Comparison of ENCODE assay signal across 8 cellular contexts in the genomic region with DNA sequence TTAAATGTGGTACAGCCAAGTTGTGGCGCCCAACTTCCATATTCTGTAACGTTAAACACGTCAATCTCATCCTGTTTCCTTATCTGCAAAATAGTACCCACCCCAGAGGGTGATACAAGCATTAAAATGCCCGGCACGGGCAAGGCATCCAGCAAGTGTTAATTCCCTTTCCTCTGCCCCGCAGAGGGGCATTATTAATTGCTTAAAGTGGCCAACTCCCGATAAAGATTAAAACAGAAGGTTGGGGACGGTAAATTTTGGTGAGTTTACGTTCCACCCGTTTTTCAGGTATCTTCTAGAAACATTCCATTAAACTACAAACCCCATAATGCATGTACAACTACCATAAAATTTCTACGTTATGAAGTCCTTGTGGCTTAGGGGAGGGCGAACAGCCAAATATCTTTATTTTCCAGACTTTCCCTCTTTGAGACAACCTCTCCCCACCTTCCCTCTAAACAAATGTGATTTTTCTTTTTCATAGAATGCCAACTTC. TPM values are rescaled to one million over a fixed set of nuclear protein-coding genes. Genes with fewer than 3 reads are reported as not detected.
DNase-seq lines count a peak whose midpoint lies in the region; ATAC-seq, FAIRE-seq and TF ChIP-seq lines count a peak whose summit lies in the region.

No MANE protein-coding gene starts in this region.

- peak overlapping the region; percentile 87 for H3K4me3 ChIP-seq in left ventricle myocardium inferior
- H3K4me3 ChIP-seq in SJCRH30, result peak overlapping the region; percentile 82
- peak overlapping the region; percentile 99 for H3K4me3 ChIP-seq in choroid plexus epithelial cell (ENCODE audit: low read depth, low read length)
- H3K4me3 ChIP-seq in aorta (ENCODE audit: low read length in 2 of 2), result peak overlapping the region; percentile 43 to 75

- ATAC-seq in Right ventricle myocardium inferior (no peak), aorta (ENCODE audit: low FRiP score) (no peak)

- TF ChIP-seq CTCF in left ventricle myocardium inferior (IDR thresholded peaks at IDR 0.05; ENCODE audit: borderline replicate concordance), result no peak
- TF ChIP-seq CTCF in choroid plexus epithelial cell (conservative IDR thresholded peaks at IDR 0.05; ENCODE audit: low read depth, low read length), result no peak
- no peak for TF ChIP-seq CTCF in mesothelial cell of epicardium (IDR thresholded peaks at IDR 0.05; ENCODE audit: unreplicated experiment)

- H3K36me3 Mint-ChIP-seq in mesothelial cell of epicardium, result no peaks in the 10 kb centered on the region

- WGBS in aorta, 2 donors, result 2% methylated on average over 12 of the region's 12 CpGs

- peaks cover 21% of the 10 kb centered on the region for H3K4me1 Mint-ChIP-seq in mesothelial cell of epicardium

- peak overlapping the region; percentile 91 for H3K4me3 Mint-ChIP-seq in mesothelial cell of epicardium

- FAIRE-seq in urothelium cell line (lab: Jason Lieb, UNC), result no peak

- peak overlapping the region; percentile 99 for H3K27ac Mint-ChIP-seq in mesothelial cell of epicardium

- no peaks in the 10 kb centered on the region for H3K27me3 ChIP-seq in left ventricle myocardium inferior (ENCODE audit: low read depth)
- H3K27me3 ChIP-seq in SJCRH30, result no peaks in the 10 kb centered on the region
- no peaks in the 10 kb centered on the region for H3K27me3 ChIP-seq in aorta (ENCODE audit: control insufficient read depth in 1 of 2, insufficient read depth in 2 of 2, low read length in 1 of 2)

- H3K9me3 Mint-ChIP-seq in mesothelial cell of epicardium, result no peaks in the 10 kb centered on the region

- peaks cover 48% of the 10 kb centered on the region for H3K4me1 ChIP-seq in left ventricle myocardium inferior
- H3K4me1 ChIP-seq in SJCRH30, result peaks cover 9% of the 10 kb centered on the region
- H3K4me1 ChIP-seq in aorta (ENCODE audit: control insufficient read depth in 1 of 2, insufficient read depth in 2 of 2, low read length in 2 of 2), result no peaks in the 10 kb centered on the region

- peak overlapping the region; percentile 97 for H3K27ac ChIP-seq in left ventricle myocardium inferior (replicated peaks)
- H3K27ac ChIP-seq in SJCRH30, result no peak overlapping the region; the same call in 1 of the 2 replicates
- H3K27ac ChIP-seq in aorta (ENCODE audit: low read depth in 1 of 2, low read length in 2 of 2), result no peak overlapping the region

- DNase-seq in left ventricle myocardium inferior, result no peak
- DNase-seq in Right ventricle myocardium inferior (ENCODE audit: missing footprints), result no peak
- peak in 1 of 2 experiments; percentile 28 for DNase-seq in SJCRH30
- peak; percentile 50 for DNase-seq in choroid plexus epithelial cell (ENCODE audit: low read depth)
- no peak for DNase-seq in mesothelial cell of epicardium (ENCODE audit: low spot score in 2 of 2, unreplicated experiment in 2 of 2)
- no peak for DNase-seq in aorta
- no peak for DNase-seq in urothelium cell line (ENCODE audit: low spot score)
- no peak for DNase-seq in NCI-H1930 (lab: John Stamatoyannopoulos, UW)

- no peaks in the 10 kb centered on the region for H3K27me3 Mint-ChIP-seq in mesothelial cell of epicardium (ENCODE audit: low read depth)

- intact Hi-C loops in left ventricle myocardium inferior (cut with micrococcal nuclease), result no loop called here
- intact Hi-C loops in Right ventricle myocardium inferior (cut with DNase I), result loop anchor here (2.0 to 5.0 kb wide), 3 partner anchors 35 to 264 kb away; a partner anchor contains a TSS
- intact Hi-C loops in aorta (cut with DNase I), result loop anchor here (1.0 to 5.0 kb wide), 3 partner anchors 45 to 262 kb away; a partner anchor contains a TSS

- H3K9me3 ChIP-seq in left ventricle myocardium inferior (replicated peaks), result no peaks in the 10 kb centered on the region
- H3K9me3 ChIP-seq in SJCRH30 (replicated peaks), result no peaks in the 10 kb centered on the region
- no peaks in the 10 kb centered on the region for H3K9me3 ChIP-seq in aorta (ENCODE audit: control insufficient read depth, low read length)

- no peaks in the 10 kb centered on the region for H3K36me3 ChIP-seq in left ventricle myocardium inferior
- H3K36me3 ChIP-seq in SJCRH30, result peaks cover 14% of the 10 kb centered on the region
- H3K36me3 ChIP-seq in aorta (ENCODE audit: control insufficient read depth in 1 of 2, insufficient read depth in 2 of 2, low read length in 1 of 2), result no peaks in the 10 kb centered on the region

RNA-seq across cellular contexts. Expression of a gene that starts 1.3 kb away (rescaled TPM):
- total RNA-seq in left ventricle myocardium inferior, result 47.4 TPM
- 58.9 TPM for total RNA-seq in Right ventricle myocardium inferior
- 99.9 and 106 TPM in 2 replicates for total RNA-seq in SJCRH30 (2014; rRNA removed; shearing (Covaris generic))
- total RNA-seq in mesothelial cell of epicardium, result 125 to 134 TPM (median 129 TPM) in 3 replicates
- 10 to 100 TPM; 63.0 to 79.0 TPM for total RNA-seq in aorta
- 10 to 100 TPM; 35.6 to 42.5 TPM for polyA plus RNA-seq in aorta
